ENCODE assay signal across 1 cellular context in the genomic region with DNA sequence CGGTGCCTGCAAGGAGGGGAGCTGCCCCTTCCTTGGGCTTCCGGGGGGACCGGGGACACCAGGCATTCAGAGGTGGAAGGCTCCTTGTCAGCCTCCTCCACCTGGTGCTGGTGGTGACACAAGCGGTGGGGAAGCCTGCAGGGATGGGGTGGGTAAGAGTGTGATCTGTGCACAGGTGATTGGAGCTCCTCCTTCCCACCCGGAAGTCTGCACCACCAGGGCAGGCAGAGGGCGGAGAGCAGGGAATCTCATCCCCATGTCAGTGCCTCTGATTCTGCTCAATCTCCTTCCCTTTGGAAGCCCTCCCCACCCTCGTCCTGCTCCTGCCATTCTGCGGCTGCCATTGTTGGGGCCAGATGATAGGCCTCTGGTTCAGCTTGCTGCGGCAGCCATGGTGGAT.
TF ChIP-seq lines count a peak whose summit lies in the region.

No MANE protein-coding gene starts in this region.

TF ChIP-seq in H1, 55 proteins besides CTCF, POLR2A, EP300 and RAD21 (continued from another document):
- TF ChIP-seq, protein P1, sequence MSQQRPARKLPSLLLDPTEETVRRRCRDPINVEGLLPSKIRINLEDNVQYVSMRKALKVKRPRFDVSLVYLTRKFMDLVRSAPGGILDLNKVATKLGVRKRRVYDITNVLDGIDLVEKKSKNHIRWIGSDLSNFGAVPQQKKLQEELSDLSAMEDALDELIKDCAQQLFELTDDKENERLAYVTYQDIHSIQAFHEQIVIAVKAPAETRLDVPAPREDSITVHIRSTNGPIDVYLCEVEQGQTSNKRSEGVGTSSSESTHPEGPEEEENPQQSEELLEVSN (IDR thresholded peaks at IDR 0.05): no peak
- TF ChIP-seq HDAC2 (IDR thresholded peaks at IDR 0.05; ENCODE audit: borderline replicate concordance in 1 of 2, low read depth in 2 of 2, low read length in 2 of 2): no peak
- no peak for TF ChIP-seq CBX5 (IDR thresholded peaks at IDR 0.05; ENCODE audit: low read depth, low read length)
- no peak for TF ChIP-seq ATF2 (IDR thresholded peaks at IDR 0.05; ENCODE audit: low read length)
- no peak for TF ChIP-seq CHD1 (IDR thresholded peaks at IDR 0.05; ENCODE audit: low read depth, low read length)
- no peak for TF ChIP-seq SP1 (IDR thresholded peaks at IDR 0.05; ENCODE audit: low read depth, low read length)
- TF ChIP-seq SIRT6 (IDR thresholded peaks at IDR 0.05; ENCODE audit: low read length): no peak
- no peak for TF ChIP-seq CHD2 (IDR thresholded peaks at IDR 0.05; ENCODE audit: low read length)
- no peak for TF ChIP-seq SP2 (IDR thresholded peaks at IDR 0.05; ENCODE audit: low read length)
- TF ChIP-seq KDM5A (IDR thresholded peaks at IDR 0.05; ENCODE audit: low read length): no peak
- no peak for TF ChIP-seq SP4 (IDR thresholded peaks at IDR 0.05; ENCODE audit: low read length)
